Comparison of ENCODE assay signal across 1 cellular context in the genomic region with DNA sequence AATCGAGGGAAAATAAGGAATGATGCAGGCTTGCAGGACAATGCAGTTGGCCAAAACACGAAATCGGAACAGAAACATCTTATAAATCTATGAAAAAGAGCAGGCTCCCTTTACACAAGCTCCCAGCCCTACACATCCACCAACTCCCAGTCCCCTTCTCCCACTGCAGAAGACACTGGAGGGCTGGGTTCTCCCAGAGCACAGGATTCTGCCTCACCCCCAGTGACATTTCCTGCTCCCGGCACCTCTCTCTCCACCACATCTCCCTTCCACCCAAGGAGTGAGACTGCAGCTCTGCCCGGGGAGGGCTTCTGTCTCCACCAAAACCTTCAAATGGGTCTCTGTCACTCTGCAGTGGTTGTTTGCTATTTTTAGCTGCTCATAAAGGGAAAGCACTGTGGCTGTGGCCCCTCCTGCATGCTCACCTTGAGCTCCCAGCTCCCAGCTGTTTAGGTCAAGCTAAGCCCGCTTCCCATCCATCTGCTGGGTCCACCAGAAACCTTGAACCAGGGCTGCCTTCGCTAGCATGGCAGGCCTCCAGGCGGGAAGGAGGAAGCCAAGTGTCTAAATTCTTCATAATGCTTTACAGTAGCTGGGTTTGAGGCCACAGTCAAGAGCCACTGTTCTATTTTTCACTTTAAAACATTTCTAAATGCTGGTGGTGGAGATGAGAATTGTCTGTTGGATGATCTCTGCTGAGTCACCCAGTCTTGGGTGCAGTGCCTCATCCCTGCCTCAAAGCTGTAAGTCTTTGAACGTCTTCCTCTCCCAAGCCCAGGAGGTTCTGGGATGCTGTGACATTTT.
TF ChIP-seq lines count a peak whose summit lies in the region.

No MANE protein-coding gene starts in this region.

TF ChIP-seq in K562, 482 proteins besides CTCF, POLR2A, EP300 and RAD21 (continued from another document and continues in another):
- peak in 1 of 2 experiments; percentile 42; a peak in 1 of 4 replicates for TF ChIP-seq MAZ (CRISPR knock-in tag; conservative IDR thresholded peaks at IDR 0.05 in 1 of 2, IDR thresholded peaks at IDR 0.05 in 1 of 2)
- TF ChIP-seq, protein P1, sequence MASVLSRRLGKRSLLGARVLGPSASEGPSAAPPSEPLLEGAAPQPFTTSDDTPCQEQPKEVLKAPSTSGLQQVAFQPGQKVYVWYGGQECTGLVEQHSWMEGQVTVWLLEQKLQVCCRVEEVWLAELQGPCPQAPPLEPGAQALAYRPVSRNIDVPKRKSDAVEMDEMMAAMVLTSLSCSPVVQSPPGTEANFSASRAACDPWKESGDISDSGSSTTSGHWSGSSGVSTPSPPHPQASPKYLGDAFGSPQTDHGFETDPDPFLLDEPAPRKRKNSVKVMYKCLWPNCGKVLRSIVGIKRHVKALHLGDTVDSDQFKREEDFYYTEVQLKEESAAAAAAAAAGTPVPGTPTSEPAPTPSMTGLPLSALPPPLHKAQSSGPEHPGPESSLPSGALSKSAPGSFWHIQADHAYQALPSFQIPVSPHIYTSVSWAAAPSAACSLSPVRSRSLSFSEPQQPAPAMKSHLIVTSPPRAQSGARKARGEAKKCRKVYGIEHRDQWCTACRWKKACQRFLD (CRISPR knock-in tag; IDR thresholded peaks at IDR 0.05) = no peak
- TF ChIP-seq SRSF7 (optimal IDR thresholded peaks at IDR 0.05; ENCODE audit: low read depth, low read length) = no peak
- TF ChIP-seq, protein P2, sequence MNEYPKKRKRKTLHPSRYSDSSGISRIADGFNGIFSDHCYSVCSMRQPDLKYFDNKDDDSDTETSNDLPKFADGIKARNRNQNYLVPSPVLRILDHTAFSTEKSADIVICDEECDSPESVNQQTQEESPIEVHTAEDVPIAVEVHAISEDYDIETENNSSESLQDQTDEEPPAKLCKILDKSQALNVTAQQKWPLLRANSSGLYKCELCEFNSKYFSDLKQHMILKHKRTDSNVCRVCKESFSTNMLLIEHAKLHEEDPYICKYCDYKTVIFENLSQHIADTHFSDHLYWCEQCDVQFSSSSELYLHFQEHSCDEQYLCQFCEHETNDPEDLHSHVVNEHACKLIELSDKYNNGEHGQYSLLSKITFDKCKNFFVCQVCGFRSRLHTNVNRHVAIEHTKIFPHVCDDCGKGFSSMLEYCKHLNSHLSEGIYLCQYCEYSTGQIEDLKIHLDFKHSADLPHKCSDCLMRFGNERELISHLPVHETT (CRISPR knock-in tag; conservative IDR thresholded peaks at IDR 0.05 in 1 of 2, IDR thresholded peaks at IDR 0.05 in 1 of 2) = no peak; a peak in 2 of 4 replicates
- no peak for TF ChIP-seq TARDBP (IDR thresholded peaks at IDR 0.05)
- TF ChIP-seq CBX5 (IDR thresholded peaks at IDR 0.05; ENCODE audit: borderline replicate concordance, low read depth) = no peak
- no peak for TF ChIP-seq CSDE1 (IDR thresholded peaks at IDR 0.05)
- no peak for TF ChIP-seq POLR2AphosphoS5 (IDR thresholded peaks at IDR 0.05; ENCODE audit: control insufficient read depth, insufficient read depth, low read depth, low read length)
- TF ChIP-seq STAG1 (CRISPR knock-in tag; IDR thresholded peaks at IDR 0.05; ENCODE audit: borderline replicate concordance) = no peak
- TF ChIP-seq, protein P3, sequence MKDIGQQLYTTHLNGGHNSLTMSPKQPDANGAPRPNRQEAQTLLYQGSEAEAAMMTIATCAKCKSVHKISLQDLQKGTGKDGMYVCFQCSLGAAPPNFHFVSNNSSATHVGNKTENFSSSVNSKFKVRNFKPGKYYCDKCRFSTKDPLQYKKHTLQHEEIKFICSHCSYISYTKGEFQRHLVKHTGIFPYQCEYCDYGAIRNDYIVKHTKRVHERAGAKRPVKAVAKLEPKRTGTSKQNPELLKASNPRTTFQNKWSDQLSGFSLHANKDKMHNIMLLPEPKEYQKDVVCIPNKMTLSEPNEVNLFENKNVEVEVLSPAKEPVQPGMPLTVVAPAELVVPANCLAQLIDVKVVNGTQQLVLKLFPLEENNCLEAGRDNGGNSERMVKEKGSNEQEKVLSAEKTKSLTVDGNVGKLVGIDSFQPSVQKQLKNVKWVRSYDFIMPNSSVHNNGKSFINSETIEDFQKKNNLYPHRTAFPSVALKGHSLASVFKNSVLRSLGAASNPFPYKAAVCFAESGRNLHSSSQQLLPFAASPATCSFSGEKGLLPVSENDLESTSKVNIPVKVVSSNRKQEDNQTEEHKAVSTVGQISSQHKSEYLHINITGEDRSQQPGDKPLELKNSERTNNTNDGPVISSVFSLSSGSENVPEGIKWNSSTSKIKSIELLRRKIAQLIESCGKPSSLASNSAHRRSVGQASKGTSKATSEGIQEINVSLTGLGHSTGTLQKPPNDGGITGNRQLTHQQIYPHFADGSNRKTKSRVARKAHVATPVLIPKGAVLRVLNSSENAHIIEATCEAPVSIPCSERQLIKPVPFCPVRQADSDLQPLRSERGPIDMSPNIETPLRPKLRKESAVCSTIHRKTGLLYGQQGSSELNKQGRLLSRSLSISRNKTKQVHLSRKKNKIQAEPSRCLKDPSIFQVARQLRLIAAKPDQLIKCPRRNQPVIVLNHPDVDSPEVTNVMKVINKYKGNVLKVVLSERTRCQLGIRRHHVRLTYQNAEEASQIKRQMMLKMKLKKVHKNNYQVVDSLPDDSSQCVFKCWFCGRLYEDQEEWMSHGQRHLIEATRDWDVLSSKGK (CRISPR knock-in tag; IDR thresholded peaks at IDR 0.05) = no peak
- no peak for TF ChIP-seq SAFB2 (IDR thresholded peaks at IDR 0.05; ENCODE audit: borderline replicate concordance, low read depth, low read length, severe bottlenecking)
- TF ChIP-seq LARP7 (IDR thresholded peaks at IDR 0.05) = no peak
- TF ChIP-seq NR1H2 (CRISPR knock-in tag; IDR thresholded peaks at IDR 0.05) = no peak
- TF ChIP-seq ZNF384 (IDR thresholded peaks at IDR 0.05; ENCODE audit: low read depth, low read length) = no peak
- TF ChIP-seq GABPB1 (CRISPR knock-in tag; IDR thresholded peaks at IDR 0.05) = no peak
- TF ChIP-seq GTF2F1 (IDR thresholded peaks at IDR 0.05; ENCODE audit: low read depth, low read length) = 0 out of 2 replicates have a peak, but pooled peaks have one; percentile 61
- TF ChIP-seq, protein P4, sequence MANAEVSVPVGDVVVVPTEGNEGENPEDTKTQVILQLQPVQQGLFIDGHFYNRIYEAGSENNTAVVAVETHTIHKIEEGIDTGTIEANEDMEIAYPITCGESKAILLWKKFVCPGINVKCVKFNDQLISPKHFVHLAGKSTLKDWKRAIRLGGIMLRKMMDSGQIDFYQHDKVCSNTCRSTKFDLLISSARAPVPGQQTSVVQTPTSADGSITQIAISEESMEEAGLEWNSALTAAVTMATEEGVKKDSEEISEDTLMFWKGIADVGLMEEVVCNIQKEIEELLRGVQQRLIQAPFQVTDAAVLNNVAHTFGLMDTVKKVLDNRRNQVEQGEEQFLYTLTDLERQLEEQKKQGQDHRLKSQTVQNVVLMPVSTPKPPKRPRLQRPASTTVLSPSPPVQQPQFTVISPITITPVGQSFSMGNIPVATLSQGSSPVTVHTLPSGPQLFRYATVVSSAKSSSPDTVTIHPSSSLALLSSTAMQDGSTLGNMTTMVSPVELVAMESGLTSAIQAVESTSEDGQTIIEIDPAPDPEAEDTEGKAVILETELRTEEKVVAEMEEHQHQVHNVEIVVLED (CRISPR knock-in tag; IDR thresholded peaks at IDR 0.05) = no peak
- no peak for TF ChIP-seq KLF13 (tag; IDR thresholded peaks at IDR 0.05; ENCODE audit: borderline replicate concordance, low read depth)
- TF ChIP-seq, protein P5, sequence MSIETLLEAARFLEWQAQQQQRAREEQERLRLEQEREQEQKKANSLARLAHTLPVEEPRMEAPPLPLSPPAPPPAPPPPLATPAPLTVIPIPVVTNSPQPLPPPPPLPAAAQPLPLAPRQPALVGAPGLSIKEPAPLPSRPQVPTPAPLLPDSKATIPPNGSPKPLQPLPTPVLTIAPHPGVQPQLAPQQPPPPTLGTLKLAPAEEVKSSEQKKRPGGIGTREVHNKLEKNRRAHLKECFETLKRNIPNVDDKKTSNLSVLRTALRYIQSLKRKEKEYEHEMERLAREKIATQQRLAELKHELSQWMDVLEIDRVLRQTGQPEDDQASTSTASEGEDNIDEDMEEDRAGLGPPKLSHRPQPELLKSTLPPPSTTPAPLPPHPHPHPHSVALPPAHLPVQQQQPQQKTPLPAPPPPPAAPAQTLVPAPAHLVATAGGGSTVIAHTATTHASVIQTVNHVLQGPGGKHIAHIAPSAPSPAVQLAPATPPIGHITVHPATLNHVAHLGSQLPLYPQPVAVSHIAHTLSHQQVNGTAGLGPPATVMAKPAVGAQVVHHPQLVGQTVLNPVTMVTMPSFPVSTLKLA (conservative IDR thresholded peaks at IDR 0.05) = no peak
- TF ChIP-seq PYGO2 (tag; IDR thresholded peaks at IDR 0.05) = no peak
- no peak for TF ChIP-seq HNRNPUL1 (IDR thresholded peaks at IDR 0.05; ENCODE audit: low read length)
- no peak for TF ChIP-seq MCM2 (IDR thresholded peaks at IDR 0.05; ENCODE audit: low read depth)
- TF ChIP-seq, protein P6, sequence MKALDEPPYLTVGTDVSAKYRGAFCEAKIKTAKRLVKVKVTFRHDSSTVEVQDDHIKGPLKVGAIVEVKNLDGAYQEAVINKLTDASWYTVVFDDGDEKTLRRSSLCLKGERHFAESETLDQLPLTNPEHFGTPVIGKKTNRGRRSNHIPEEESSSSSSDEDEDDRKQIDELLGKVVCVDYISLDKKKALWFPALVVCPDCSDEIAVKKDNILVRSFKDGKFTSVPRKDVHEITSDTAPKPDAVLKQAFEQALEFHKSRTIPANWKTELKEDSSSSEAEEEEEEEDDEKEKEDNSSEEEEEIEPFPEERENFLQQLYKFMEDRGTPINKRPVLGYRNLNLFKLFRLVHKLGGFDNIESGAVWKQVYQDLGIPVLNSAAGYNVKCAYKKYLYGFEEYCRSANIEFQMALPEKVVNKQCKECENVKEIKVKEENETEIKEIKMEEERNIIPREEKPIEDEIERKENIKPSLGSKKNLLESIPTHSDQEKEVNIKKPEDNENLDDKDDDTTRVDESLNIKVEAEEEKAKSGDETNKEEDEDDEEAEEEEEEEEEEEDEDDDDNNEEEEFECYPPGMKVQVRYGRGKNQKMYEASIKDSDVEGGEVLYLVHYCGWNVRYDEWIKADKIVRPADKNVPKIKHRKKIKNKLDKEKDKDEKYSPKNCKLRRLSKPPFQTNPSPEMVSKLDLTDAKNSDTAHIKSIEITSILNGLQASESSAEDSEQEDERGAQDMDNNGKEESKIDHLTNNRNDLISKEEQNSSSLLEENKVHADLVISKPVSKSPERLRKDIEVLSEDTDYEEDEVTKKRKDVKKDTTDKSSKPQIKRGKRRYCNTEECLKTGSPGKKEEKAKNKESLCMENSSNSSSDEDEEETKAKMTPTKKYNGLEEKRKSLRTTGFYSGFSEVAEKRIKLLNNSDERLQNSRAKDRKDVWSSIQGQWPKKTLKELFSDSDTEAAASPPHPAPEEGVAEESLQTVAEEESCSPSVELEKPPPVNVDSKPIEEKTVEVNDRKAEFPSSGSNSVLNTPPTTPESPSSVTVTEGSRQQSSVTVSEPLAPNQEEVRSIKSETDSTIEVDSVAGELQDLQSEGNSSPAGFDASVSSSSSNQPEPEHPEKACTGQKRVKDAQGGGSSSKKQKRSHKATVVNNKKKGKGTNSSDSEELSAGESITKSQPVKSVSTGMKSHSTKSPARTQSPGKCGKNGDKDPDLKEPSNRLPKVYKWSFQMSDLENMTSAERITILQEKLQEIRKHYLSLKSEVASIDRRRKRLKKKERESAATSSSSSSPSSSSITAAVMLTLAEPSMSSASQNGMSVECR (CRISPR knock-in tag; IDR thresholded peaks at IDR 0.05) = no peak
- TF ChIP-seq, protein P7, sequence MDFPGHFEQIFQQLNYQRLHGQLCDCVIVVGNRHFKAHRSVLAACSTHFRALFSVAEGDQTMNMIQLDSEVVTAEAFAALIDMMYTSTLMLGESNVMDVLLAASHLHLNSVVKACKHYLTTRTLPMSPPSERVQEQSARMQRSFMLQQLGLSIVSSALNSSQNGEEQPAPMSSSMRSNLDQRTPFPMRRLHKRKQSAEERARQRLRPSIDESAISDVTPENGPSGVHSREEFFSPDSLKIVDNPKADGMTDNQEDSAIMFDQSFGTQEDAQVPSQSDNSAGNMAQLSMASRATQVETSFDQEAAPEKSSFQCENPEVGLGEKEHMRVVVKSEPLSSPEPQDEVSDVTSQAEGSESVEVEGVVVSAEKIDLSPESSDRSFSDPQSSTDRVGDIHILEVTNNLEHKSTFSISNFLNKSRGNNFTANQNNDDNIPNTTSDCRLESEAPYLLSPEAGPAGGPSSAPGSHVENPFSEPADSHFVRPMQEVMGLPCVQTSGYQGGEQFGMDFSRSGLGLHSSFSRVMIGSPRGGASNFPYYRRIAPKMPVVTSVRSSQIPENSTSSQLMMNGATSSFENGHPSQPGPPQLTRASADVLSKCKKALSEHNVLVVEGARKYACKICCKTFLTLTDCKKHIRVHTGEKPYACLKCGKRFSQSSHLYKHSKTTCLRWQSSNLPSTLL (IDR thresholded peaks at IDR 0.05) = no peak
- TF ChIP-seq, protein P8, sequence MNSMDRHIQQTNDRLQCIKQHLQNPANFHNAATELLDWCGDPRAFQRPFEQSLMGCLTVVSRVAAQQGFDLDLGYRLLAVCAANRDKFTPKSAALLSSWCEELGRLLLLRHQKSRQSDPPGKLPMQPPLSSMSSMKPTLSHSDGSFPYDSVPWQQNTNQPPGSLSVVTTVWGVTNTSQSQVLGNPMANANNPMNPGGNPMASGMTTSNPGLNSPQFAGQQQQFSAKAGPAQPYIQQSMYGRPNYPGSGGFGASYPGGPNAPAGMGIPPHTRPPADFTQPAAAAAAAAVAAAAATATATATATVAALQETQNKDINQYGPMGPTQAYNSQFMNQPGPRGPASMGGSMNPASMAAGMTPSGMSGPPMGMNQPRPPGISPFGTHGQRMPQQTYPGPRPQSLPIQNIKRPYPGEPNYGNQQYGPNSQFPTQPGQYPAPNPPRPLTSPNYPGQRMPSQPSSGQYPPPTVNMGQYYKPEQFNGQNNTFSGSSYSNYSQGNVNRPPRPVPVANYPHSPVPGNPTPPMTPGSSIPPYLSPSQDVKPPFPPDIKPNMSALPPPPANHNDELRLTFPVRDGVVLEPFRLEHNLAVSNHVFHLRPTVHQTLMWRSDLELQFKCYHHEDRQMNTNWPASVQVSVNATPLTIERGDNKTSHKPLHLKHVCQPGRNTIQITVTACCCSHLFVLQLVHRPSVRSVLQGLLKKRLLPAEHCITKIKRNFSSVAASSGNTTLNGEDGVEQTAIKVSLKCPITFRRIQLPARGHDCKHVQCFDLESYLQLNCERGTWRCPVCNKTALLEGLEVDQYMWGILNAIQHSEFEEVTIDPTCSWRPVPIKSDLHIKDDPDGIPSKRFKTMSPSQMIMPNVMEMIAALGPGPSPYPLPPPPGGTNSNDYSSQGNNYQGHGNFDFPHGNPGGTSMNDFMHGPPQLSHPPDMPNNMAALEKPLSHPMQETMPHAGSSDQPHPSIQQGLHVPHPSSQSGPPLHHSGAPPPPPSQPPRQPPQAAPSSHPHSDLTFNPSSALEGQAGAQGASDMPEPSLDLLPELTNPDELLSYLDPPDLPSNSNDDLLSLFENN (IDR thresholded peaks at IDR 0.05; ENCODE audit: low read depth in 2 of 2, low read length in 2 of 2) = no peak
- TF ChIP-seq SMARCC2 (IDR thresholded peaks at IDR 0.05; ENCODE audit: low read depth) = 0 out of 2 replicates have a peak, but pooled peaks have one; percentile 39
- TF ChIP-seq GABPB2 (CRISPR knock-in tag; conservative IDR thresholded peaks at IDR 0.05) = no peak
- no peak for TF ChIP-seq ZNF764 (CRISPR knock-in tag; IDR thresholded peaks at IDR 0.05; ENCODE audit: low read depth)
- TF ChIP-seq RHOXF2B (CRISPR knock-in tag; conservative IDR thresholded peaks at IDR 0.05) = 0 out of 2 replicates have a peak, but pooled peaks have one; percentile 5
- peak; percentile 95 for TF ChIP-seq MAFK (IDR thresholded peaks at IDR 0.05; ENCODE audit: low read length)
- TF ChIP-seq DMBX1 (CRISPR knock-in tag; IDR thresholded peaks at IDR 0.05; ENCODE audit: borderline replicate concordance) = no peak
- TF ChIP-seq ARID1B (IDR thresholded peaks at IDR 0.05) = peak; percentile 62
- TF ChIP-seq, protein P9, sequence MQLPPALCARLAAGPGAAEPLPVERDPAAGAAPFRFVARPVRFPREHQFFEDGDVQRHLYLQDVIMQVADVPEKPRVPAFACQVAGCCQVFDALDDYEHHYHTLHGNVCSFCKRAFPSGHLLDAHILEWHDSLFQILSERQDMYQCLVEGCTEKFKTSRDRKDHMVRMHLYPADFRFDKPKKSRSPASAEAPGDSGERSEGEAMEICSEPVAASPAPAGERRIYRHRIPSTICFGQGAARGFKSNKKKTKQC (CRISPR knock-in tag; IDR thresholded peaks at IDR 0.05) = no peak
- TF ChIP-seq ZEB2 (IDR thresholded peaks at IDR 0.05) = peak; percentile 68
- no peak for TF ChIP-seq GABPA (tag; conservative IDR thresholded peaks at IDR 0.05; ENCODE audit: low read depth)
- no peak for TF ChIP-seq ZFP1 (CRISPR knock-in tag; IDR thresholded peaks at IDR 0.05)
